In genomic region chr2:229921892-229922448, GRCh38 we compare ENCODE assay signal across 8 cellular contexts. TPM values are rescaled to one million over a fixed set of nuclear protein-coding genes. Genes with fewer than 3 reads are reported as not detected.
DNase-seq lines count a peak whose midpoint lies in the region; ATAC-seq and TF ChIP-seq lines count a peak whose summit lies in the region.

Gene TRIP12, minus strand, starts transcription at chr2:229922009. Its CDS starts 41,930 bp downstream, at chr2:229880079.

- H3K27ac Mint-ChIP-seq in nephron progenitor cell = peak within 1 kb of the TSS; percentile 100
- H3K27ac Mint-ChIP-seq in stimulated activated naive CD8-positive, alpha-beta T cell treated with anti-CD3 and anti-CD28 coated beads, Interleukin-15, amount 100 ng/mL, for 72 hours = peak within 1 kb of the TSS; percentile 99 to 100

- peak; percentile 98 for DNase-seq in EH (ENCODE audit: low read depth)
- peak; percentile 92 for DNase-seq in GOT3 (lab: John Stamatoyannopoulos, UW)
- DNase-seq in LNCaP clone FGC (ENCODE audit: low read depth) = peak; percentile 90
- peak; percentile 88 for DNase-seq in activated effector memory CD4-positive, alpha-beta T cell treated with Interleukin-2 at 50 U/mL for 16 hours
- peak; percentile 97 for DNase-seq in fibroblast of the aortic adventitia (ENCODE audit: low read depth)
- peak; percentile 92 for DNase-seq in nephron progenitor cell
- peak; percentile 93 to 94 for DNase-seq in stimulated activated naive CD8-positive, alpha-beta T cell treated with anti-CD3 and anti-CD28 coated beads, Interleukin-15, amount 100 ng/mL, for 72 hours

- H3K4me3 ChIP-seq in LNCaP clone FGC (ENCODE audit: low read depth, low read length) (peak within 1 kb of the TSS; percentile 83), fibroblast of the aortic adventitia (ENCODE audit: low read depth, low read length) (peak within 1 kb of the TSS; percentile 91)

- H3K9me3 Mint-ChIP-seq in nephron progenitor cell = no peaks in the 10 kb centered on the region
- H3K9me3 Mint-ChIP-seq in stimulated activated naive CD8-positive, alpha-beta T cell treated with anti-CD3 and anti-CD28 coated beads, Interleukin-15, amount 100 ng/mL, for 72 hours = peaks cover 0 to 8% of the 10 kb centered on the region in 2 donors

- H3K36me3 Mint-ChIP-seq in nephron progenitor cell (ENCODE audit: low read depth) = peaks cover 29% of the 10 kb centered on the region

- H3K4me1 Mint-ChIP-seq in nephron progenitor cell = peaks cover 32% of the 10 kb centered on the region
- H3K4me1 Mint-ChIP-seq in stimulated activated naive CD8-positive, alpha-beta T cell treated with anti-CD3 and anti-CD28 coated beads, Interleukin-15, amount 100 ng/mL, for 72 hours = peaks cover 42% of the 10 kb centered on the region

- peak within 1 kb of the TSS; percentile 100 for H3K4me3 Mint-ChIP-seq in nephron progenitor cell
- peak within 1 kb of the TSS; percentile 96 to 98 for H3K4me3 Mint-ChIP-seq in stimulated activated naive CD8-positive, alpha-beta T cell treated with anti-CD3 and anti-CD28 coated beads, Interleukin-15, amount 100 ng/mL, for 72 hours

- no peak for TF ChIP-seq CTCF in LNCaP clone FGC (IDR thresholded peaks at IDR 0.05; ENCODE audit: control insufficient read depth, extremely low read depth, insufficient read depth)
- no peak for TF ChIP-seq CTCF in fibroblast of the aortic adventitia (IDR thresholded peaks at IDR 0.05; ENCODE audit: insufficient read depth, low read length)
- TF ChIP-seq CTCF in nephron progenitor cell (IDR thresholded peaks at IDR 0.05) = no peak

- peak; percentile 88 for ATAC-seq in stimulated activated naive CD8-positive, alpha-beta T cell treated with anti-CD3 and anti-CD28 coated beads, Interleukin-15, amount 100 ng/mL, for 72 hours

- no peaks in the 10 kb centered on the region for H3K27me3 Mint-ChIP-seq in nephron progenitor cell (ENCODE audit: low read depth, poor library complexity)
- no peaks in the 10 kb centered on the region for H3K27me3 Mint-ChIP-seq in stimulated activated naive CD8-positive, alpha-beta T cell treated with anti-CD3 and anti-CD28 coated beads, Interleukin-15, amount 100 ng/mL, for 72 hours

- TF ChIP-seq POLR2A in Raji (IDR thresholded peaks at IDR 0.05; ENCODE audit: insufficient read depth, low read depth, low read length) = peak; percentile 38; the same call in 1 of the 2 replicates

RNA-seq across cellular contexts. Expression of gene TRIP12, which starts in this region (rescaled TPM):
- 151 and 210 TPM in 2 replicates for total RNA-seq in fibroblast of the aortic adventitia (ENCODE audit: low replicate concordance)

Comparison
In these comparisons a context has a peak if more than half of its experiments do, and no peak if none do; other contexts are left out.
1. Peak in every context shown above with its lines: DNase-seq, ATAC-seq and H3K4me3 ChIP-seq.